1 cellular context compared by ENCODE assay signal in the genomic region with DNA sequence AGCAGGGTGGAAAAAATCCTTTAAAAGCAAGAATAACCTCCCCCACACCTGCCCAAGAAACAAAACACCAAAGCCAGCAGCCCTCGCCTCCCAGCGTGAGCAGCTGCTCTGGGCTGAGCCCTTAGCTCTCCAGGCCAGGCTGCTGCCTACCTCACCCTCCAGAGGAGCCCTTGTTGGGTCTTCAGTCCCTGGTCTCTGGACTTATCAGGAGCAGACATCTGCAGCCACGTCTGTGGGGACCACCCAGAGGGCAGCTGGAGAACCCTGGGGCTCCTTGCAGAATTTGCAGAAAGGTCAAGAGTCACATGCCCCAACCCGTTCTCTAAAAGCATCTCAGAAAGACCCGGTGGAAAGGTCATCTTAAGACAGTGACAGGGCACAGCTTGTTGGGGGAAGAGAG.
TF ChIP-seq lines count a peak whose summit lies in the region.

No MANE protein-coding gene starts in this region.

TF ChIP-seq in GM23338, 12 proteins besides CTCF, POLR2A, EP300 and RAD21 (continued from another document):
- TF ChIP-seq, protein P1, sequence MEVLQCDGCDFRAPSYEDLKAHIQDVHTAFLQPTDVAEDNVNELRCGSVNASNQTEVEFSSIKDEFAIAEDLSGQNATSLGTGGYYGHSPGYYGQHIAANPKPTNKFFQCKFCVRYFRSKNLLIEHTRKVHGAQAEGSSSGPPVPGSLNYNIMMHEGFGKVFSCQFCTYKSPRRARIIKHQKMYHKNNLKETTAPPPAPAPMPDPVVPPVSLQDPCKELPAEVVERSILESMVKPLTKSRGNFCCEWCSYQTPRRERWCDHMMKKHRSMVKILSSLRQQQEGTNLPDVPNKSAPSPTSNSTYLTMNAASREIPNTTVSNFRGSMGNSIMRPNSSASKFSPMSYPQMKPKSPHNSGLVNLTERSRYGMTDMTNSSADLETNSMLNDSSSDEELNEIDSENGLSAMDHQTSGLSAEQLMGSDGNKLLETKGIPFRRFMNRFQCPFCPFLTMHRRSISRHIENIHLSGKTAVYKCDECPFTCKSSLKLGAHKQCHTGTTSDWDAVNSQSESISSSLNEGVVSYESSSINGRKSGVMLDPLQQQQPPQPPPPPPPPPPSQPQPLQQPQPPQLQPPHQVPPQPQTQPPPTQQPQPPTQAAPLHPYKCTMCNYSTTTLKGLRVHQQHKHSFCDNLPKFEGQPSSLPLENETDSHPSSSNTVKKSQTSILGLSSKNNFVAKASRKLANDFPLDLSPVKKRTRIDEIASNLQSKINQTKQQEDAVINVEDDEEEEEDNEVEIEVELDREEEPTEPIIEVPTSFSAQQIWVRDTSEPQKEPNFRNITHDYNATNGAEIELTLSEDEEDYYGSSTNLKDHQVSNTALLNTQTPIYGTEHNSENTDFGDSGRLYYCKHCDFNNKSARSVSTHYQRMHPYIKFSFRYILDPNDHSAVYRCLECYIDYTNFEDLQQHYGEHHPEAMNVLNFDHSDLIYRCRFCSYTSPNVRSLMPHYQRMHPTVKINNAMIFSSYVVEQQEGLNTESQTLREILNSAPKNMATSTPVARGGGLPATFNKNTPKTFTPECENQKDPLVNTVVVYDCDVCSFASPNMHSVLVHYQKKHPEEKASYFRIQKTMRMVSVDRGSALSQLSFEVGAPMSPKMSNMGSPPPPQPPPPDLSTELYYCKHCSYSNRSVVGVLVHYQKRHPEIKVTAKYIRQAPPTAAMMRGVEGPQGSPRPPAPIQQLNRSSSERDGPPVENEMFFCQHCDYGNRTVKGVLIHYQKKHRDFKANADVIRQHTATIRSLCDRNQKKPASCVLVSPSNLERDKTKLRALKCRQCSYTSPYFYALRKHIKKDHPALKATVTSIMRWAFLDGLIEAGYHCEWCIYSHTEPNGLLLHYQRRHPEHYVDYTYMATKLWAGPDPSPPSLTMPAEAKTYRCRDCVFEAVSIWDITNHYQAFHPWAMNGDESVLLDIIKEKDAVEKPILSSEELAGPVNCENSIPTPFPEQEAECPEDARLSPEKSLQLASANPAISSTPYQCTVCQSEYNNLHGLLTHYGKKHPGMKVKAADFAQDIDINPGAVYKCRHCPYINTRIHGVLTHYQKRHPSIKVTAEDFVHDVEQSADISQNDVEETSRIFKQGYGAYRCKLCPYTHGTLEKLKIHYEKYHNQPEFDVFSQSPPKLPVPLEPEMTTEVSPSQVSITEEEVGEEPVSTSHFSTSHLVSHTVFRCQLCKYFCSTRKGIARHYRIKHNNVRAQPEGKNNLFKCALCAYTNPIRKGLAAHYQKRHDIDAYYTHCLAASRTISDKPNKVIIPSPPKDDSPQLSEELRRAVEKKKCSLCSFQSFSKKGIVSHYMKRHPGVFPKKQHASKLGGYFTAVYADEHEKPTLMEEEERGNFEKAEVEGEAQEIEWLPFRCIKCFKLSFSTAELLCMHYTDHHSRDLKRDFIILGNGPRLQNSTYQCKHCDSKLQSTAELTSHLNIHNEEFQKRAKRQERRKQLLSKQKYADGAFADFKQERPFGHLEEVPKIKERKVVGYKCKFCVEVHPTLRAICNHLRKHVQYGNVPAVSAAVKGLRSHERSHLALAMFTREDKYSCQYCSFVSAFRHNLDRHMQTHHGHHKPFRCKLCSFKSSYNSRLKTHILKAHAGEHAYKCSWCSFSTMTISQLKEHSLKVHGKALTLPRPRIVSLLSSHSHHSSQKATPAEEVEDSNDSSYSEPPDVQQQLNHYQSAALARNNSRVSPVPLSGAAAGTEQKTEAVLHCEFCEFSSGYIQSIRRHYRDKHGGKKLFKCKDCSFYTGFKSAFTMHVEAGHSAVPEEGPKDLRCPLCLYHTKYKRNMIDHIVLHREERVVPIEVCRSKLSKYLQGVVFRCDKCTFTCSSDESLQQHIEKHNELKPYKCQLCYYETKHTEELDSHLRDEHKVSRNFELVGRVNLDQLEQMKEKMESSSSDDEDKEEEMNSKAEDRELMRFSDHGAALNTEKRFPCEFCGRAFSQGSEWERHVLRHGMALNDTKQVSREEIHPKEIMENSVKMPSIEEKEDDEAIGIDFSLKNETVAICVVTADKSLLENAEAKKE (CRISPR knock-in tag; IDR thresholded peaks at IDR 0.05) = peak; percentile 39; the same call in 1 of the 2 replicates
- TF ChIP-seq, protein P2, sequence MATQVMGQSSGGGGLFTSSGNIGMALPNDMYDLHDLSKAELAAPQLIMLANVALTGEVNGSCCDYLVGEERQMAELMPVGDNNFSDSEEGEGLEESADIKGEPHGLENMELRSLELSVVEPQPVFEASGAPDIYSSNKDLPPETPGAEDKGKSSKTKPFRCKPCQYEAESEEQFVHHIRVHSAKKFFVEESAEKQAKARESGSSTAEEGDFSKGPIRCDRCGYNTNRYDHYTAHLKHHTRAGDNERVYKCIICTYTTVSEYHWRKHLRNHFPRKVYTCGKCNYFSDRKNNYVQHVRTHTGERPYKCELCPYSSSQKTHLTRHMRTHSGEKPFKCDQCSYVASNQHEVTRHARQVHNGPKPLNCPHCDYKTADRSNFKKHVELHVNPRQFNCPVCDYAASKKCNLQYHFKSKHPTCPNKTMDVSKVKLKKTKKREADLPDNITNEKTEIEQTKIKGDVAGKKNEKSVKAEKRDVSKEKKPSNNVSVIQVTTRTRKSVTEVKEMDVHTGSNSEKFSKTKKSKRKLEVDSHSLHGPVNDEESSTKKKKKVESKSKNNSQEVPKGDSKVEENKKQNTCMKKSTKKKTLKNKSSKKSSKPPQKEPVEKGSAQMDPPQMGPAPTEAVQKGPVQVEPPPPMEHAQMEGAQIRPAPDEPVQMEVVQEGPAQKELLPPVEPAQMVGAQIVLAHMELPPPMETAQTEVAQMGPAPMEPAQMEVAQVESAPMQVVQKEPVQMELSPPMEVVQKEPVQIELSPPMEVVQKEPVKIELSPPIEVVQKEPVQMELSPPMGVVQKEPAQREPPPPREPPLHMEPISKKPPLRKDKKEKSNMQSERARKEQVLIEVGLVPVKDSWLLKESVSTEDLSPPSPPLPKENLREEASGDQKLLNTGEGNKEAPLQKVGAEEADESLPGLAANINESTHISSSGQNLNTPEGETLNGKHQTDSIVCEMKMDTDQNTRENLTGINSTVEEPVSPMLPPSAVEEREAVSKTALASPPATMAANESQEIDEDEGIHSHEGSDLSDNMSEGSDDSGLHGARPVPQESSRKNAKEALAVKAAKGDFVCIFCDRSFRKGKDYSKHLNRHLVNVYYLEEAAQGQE (IDR thresholded peaks at IDR 0.05; ENCODE audit: unreplicated experiment) = no peak
- TF ChIP-seq JUNB (IDR thresholded peaks at IDR 0.05; ENCODE audit: unreplicated experiment) (no peak), EZH2phosphoT487 (IDR thresholded peaks at IDR 0.05; ENCODE audit: unreplicated experiment) (no peak)
